23 cellular contexts compared by ENCODE assay signal in the genomic region with DNA sequence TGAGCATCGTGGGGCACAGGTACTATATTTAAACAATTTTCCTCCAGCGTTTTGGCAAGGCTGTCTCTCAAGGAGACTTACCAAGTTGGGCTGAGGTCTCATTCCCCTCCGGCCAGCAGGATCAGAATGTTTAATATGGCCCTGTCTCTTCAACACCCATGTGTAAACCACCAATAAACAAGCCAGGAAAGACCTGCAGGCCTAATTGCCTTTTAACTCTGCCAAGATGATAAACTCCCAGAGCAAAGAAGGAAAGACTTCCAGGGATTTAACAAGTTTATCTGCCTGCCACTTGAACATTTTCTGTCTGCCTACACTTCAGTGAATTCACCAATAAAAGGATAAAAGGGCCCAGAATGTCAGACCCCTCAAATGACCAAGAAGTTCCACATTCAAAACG.
"Had no signal": no experiment of that assay in that cellular context is flagged by ENCODE, and none has a peak within 500 bp of the region (broad histone marks: within the 10 kb centered on the region; RNA-seq: fewer than 3 reads in every experiment).

No MANE protein-coding gene starts in this region.

- H3K9me3 ChIP-seq: body of pancreas, left ventricle myocardium inferior, tibial artery had no signal

- H3K27ac ChIP-seq: body of pancreas, foreskin keratinocyte, left ventricle myocardium inferior, parathyroid adenoma, tibial artery had no signal

- H3K36me3 Mint-ChIP-seq: immature natural killer cell had no signal

- H3K36me3 ChIP-seq: left ventricle myocardium inferior, tibial artery had no signal

- DNase-seq: activated CD4-positive, alpha-beta T cell treated with anti-CD3 and anti-CD28 coated beads, Interleukin-2, amount 50 U/mL, for 1 hour; activated CD4-positive, CD25-positive, alpha-beta regulatory T cell treated with anti-CD3 and anti-CD28 coated beads, Interleukin-2, amount 50 U/mL, for 72 hours; activated CD8-positive, alpha-beta T cell treated with anti-CD3 and anti-CD28 coated beads, Interleukin-2, amount 10 ng/mL, durations not matched to agents 7 days and 5 days; activated gamma-delta T cell; activated naive CD4-positive, alpha-beta T cell treated with anti-CD3 and anti-CD28 coated beads, Interleukin-2, amount 50 U/mL, for 16 hours; activated naive CD8-positive, alpha-beta T cell treated with anti-CD3 and anti-CD28 coated beads, Interleukin-2, amount 50 U/mL, for 24 hours; body of pancreas; effector memory CD4-positive, alpha-beta T cell; foreskin keratinocyte; immature natural killer cell; kidney glomerular epithelial cell; left ventricle myocardium inferior; midbrain; nucleus accumbens; right cardiac atrium; stimulated activated CD4-positive, alpha-beta T cell treated with anti-CD3 and anti-CD28 coated beads, Interleukin-12 subunit alpha, Interleukin-12 subunit beta, amount 100 ng/mL, for 4 hours; stimulated activated CD4-positive, alpha-beta T cell treated with anti-CD3 and anti-CD28 coated beads, Interleukin-4, amount 100 ng/mL, for 4 hours; stimulated activated naive CD8-positive, alpha-beta T cell treated with anti-CD3 and anti-CD28 coated beads, Interleukin-15, Interleukin-2, amounts not matched to agents 100 U/mL and 50 U/mL, for 24 hours; T-helper 2 cell; tibial artery had no signal

- H3K4me3 ChIP-seq: body of pancreas, left ventricle myocardium inferior, tibial artery had no signal

- H3K27me3 Mint-ChIP-seq: activated naive CD8-positive, alpha-beta T cell treated with anti-CD3 and anti-CD28 coated beads, Interleukin-2, amount 50 U/mL, for 24 hours had no signal

- ATAC-seq: activated CD8-positive, alpha-beta T cell treated with anti-CD3 and anti-CD28 coated beads, Interleukin-2, amount 10 ng/mL, durations not matched to agents 7 days and 5 days; activated naive CD8-positive, alpha-beta T cell treated with anti-CD3 and anti-CD28 coated beads, Interleukin-2, amount 50 U/mL, for 24 hours; body of pancreas; foreskin keratinocyte; right cardiac atrium; stimulated activated naive CD8-positive, alpha-beta T cell treated with anti-CD3 and anti-CD28 coated beads, Interleukin-15, Interleukin-2, amounts not matched to agents 100 U/mL and 50 U/mL, for 24 hours had no signal

- H3K4me1 ChIP-seq: left ventricle myocardium inferior, tibial artery had no signal

- H3K27me3 ChIP-seq: body of pancreas, foreskin keratinocyte had no signal

- H3K9me3 Mint-ChIP-seq: activated naive CD8-positive, alpha-beta T cell treated with anti-CD3 and anti-CD28 coated beads, Interleukin-2, amount 50 U/mL, for 24 hours; activated T-helper 1 cell treated with anti-CD3 and anti-CD28 coated beads, Interleukin-12 subunit alpha, Interleukin-12 subunit beta, Interleukin-2, Interleukin-4 antibody, amounts not matched to agents 30 ng/mL and 10 ng/mL and 1 ng/mL, durations not matched to agents 14 hours and 24 hours and 36 hours; nephron had no signal

- H3K27ac Mint-ChIP-seq: activated CD8-positive, alpha-beta T cell treated with anti-CD3 and anti-CD28 coated beads, Interleukin-2, amount 10 ng/mL, durations not matched to agents 7 days and 5 days; activated naive CD8-positive, alpha-beta T cell treated with anti-CD3 and anti-CD28 coated beads, Interleukin-2, amount 50 U/mL, for 24 hours; activated T-helper 1 cell treated with anti-CD3 and anti-CD28 coated beads, Interleukin-12 subunit alpha, Interleukin-12 subunit beta, Interleukin-2, Interleukin-4 antibody, amounts not matched to agents 30 ng/mL and 10 ng/mL and 1 ng/mL, durations not matched to agents 14 hours and 24 hours and 36 hours; immature natural killer cell; nephron had no signal

- H3K4me1 Mint-ChIP-seq: activated naive CD8-positive, alpha-beta T cell treated with anti-CD3 and anti-CD28 coated beads, Interleukin-2, amount 50 U/mL, for 24 hours; immature natural killer cell had no signal

- H3K4me3 Mint-ChIP-seq: activated CD8-positive, alpha-beta T cell treated with anti-CD3 and anti-CD28 coated beads, Interleukin-2, amount 10 ng/mL, durations not matched to agents 7 days and 5 days; activated naive CD8-positive, alpha-beta T cell treated with anti-CD3 and anti-CD28 coated beads, Interleukin-2, amount 50 U/mL, for 24 hours; activated T-helper 1 cell treated with anti-CD3 and anti-CD28 coated beads, Interleukin-12 subunit alpha, Interleukin-12 subunit beta, Interleukin-2, Interleukin-4 antibody, amounts not matched to agents 30 ng/mL and 10 ng/mL and 1 ng/mL, durations not matched to agents 14 hours and 24 hours and 36 hours; immature natural killer cell; nephron had no signal
